In the genomic region with DNA sequence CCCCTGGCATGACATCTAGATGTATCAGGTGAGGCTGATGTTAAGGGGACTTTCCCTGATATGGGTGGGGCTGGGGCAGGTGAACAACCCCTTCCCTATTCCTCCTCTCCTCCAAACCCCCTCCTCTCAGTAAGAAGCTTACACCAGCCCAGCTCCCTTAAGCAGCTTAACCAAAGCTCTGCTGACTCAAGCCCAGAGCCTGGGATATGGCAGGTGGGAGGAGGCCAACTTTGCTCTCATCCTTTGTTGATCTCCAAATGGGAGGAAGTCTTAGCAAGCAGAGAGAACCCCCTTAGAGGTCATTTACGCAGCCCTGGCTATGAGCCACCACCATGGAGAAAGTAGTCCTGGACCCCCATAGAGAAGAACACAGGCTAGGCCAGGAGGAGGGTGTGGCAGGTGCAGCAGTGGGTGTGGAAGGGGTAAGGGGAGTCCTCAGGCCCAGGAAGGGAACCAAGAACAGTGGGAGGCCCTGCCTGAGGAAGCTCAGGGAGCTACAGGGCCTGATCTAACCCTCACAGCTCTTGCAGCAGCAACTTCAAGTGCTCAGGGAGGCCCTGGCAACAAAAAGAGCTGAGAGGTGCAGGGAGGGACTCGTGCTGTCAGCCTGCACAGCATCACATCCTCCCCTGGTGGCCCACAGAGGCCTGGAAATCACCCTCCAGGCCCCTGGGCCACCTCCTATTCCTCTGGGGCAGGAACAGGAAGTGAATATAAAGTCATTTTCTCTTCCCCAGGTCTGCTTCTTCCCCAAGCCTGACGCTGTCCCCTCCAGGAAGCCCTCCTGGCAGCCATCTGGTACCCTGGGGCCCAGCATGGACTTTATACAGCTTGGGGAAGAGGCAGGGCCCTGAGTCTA, we compare ENCODE assay signal across 1 cellular context.
TF ChIP-seq lines count a peak whose summit lies in the region.

No MANE protein-coding gene starts in this region.

TF ChIP-seq in HepG2, 621 proteins besides CTCF, POLR2A, EP300 and RAD21:
- TF ChIP-seq MYNN (CRISPR knock-in tag; IDR thresholded peaks at IDR 0.05; ENCODE audit: low read depth) (no peak), ZNF616 (CRISPR knock-in tag; IDR thresholded peaks at IDR 0.05; ENCODE audit: low read depth) (no peak), ZNF567 (CRISPR knock-in tag; IDR thresholded peaks at IDR 0.05; ENCODE audit: borderline replicate concordance) (no peak), ZNF7 (CRISPR knock-in tag; IDR thresholded peaks at IDR 0.05) (no peak), HDAC2 (CRISPR knock-in tag; IDR thresholded peaks at IDR 0.05) (no peak), ZSCAN29 (CRISPR knock-in tag; conservative IDR thresholded peaks at IDR 0.05) (no peak), SRSF9 (IDR thresholded peaks at IDR 0.05; ENCODE audit: borderline replicate concordance, insufficient read depth, low read depth, low read length, poor library complexity, severe bottlenecking) (no peak), ZNF441 (CRISPR knock-in tag; IDR thresholded peaks at IDR 0.05; ENCODE audit: borderline replicate concordance) (no peak), NPAS2 (CRISPR knock-in tag; IDR thresholded peaks at IDR 0.05; ENCODE audit: borderline replicate concordance) (no peak), SP1 (IDR thresholded peaks at IDR 0.05) (no peak), SP1 (CRISPR knock-in tag; IDR thresholded peaks at IDR 0.05) (no peak), NFIC (IDR thresholded peaks at IDR 0.05; ENCODE audit: low read length) (no peak), TARDBP (CRISPR knock-in tag; IDR thresholded peaks at IDR 0.05) (no peak), ZSCAN21 (CRISPR knock-in tag; IDR thresholded peaks at IDR 0.05; ENCODE audit: borderline replicate concordance) (no peak)
- TF ChIP-seq, protein P1, sequence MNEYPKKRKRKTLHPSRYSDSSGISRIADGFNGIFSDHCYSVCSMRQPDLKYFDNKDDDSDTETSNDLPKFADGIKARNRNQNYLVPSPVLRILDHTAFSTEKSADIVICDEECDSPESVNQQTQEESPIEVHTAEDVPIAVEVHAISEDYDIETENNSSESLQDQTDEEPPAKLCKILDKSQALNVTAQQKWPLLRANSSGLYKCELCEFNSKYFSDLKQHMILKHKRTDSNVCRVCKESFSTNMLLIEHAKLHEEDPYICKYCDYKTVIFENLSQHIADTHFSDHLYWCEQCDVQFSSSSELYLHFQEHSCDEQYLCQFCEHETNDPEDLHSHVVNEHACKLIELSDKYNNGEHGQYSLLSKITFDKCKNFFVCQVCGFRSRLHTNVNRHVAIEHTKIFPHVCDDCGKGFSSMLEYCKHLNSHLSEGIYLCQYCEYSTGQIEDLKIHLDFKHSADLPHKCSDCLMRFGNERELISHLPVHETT (CRISPR knock-in tag; conservative IDR thresholded peaks at IDR 0.05): no peak
- TF ChIP-seq, protein P2, sequence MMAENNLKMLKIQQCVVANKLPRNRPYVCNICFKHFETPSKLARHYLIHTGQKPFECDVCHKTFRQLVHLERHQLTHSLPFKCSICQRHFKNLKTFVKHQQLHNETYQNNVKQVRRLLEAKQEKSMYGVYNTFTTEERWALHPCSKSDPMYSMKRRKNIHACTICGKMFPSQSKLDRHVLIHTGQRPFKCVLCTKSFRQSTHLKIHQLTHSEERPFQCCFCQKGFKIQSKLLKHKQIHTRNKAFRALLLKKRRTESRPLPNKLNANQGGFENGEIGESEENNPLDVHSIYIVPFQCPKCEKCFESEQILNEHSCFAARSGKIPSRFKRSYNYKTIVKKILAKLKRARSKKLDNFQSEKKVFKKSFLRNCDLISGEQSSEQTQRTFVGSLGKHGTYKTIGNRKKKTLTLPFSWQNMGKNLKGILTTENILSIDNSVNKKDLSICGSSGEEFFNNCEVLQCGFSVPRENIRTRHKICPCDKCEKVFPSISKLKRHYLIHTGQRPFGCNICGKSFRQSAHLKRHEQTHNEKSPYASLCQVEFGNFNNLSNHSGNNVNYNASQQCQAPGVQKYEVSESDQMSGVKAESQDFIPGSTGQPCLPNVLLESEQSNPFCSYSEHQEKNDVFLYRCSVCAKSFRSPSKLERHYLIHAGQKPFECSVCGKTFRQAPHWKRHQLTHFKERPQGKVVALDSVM (CRISPR knock-in tag; IDR thresholded peaks at IDR 0.05): no peak
- TF ChIP-seq, protein P3, sequence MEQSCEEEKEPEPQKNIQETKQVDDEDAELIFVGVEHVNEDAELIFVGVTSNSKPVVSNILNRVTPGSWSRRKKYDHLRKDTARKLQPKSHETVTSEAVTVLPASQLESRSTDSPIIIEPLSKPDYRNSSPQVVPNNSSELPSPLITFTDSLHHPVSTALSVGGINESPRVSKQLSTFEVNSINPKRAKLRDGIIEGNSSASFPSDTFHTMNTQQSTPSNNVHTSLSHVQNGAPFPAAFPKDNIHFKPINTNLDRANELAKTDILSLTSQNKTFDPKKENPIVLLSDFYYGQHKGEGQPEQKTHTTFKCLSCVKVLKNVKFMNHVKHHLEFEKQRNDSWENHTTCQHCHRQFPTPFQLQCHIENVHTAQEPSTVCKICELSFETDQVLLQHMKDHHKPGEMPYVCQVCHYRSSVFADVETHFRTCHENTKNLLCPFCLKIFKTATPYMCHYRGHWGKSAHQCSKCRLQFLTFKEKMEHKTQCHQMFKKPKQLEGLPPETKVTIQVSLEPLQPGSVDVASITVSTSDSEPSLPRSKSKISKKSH (CRISPR knock-in tag; IDR thresholded peaks at IDR 0.05; ENCODE audit: borderline replicate concordance): no peak
- TF ChIP-seq, protein P4, sequence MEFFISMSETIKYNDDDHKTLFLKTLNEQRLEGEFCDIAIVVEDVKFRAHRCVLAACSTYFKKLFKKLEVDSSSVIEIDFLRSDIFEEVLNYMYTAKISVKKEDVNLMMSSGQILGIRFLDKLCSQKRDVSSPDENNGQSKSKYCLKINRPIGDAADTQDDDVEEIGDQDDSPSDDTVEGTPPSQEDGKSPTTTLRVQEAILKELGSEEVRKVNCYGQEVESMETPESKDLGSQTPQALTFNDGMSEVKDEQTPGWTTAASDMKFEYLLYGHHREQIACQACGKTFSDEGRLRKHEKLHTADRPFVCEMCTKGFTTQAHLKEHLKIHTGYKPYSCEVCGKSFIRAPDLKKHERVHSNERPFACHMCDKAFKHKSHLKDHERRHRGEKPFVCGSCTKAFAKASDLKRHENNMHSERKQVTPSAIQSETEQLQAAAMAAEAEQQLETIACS (CRISPR knock-in tag; IDR thresholded peaks at IDR 0.05): no peak
- TF ChIP-seq, protein P5, sequence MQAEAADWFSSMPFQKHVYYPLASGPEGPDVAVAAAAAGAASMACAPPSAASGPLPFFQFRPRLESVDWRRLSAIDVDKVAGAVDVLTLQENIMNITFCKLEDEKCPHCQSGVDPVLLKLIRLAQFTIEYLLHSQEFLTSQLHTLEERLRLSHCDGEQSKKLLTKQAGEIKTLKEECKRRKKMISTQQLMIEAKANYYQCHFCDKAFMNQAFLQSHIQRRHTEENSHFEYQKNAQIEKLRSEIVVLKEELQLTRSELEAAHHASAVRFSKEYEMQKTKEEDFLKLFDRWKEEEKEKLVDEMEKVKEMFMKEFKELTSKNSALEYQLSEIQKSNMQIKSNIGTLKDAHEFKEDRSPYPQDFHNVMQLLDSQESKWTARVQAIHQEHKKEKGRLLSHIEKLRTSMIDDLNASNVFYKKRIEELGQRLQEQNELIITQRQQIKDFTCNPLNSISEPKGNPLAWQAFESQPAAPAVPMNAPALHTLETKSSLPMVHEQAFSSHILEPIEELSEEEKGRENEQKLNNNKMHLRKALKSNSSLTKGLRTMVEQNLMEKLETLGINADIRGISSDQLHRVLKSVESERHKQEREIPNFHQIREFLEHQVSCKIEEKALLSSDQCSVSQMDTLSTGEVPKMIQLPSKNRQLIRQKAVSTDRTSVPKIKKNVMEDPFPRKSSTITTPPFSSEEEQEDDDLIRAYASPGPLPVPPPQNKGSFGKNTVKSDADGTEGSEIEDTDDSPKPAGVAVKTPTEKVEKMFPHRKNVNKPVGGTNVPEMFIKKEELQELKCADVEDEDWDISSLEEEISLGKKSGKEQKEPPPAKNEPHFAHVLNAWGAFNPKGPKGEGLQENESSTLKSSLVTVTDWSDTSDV (CRISPR knock-in tag; IDR thresholded peaks at IDR 0.05): no peak
- TF ChIP-seq, protein P6, sequence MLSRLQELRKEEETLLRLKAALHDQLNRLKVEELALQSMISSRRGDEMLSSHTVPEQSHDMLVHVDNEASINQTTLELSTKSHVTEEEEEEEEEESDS (CRISPR knock-in tag; IDR thresholded peaks at IDR 0.05; ENCODE audit: borderline replicate concordance): no peak
- TF ChIP-seq, protein P7, sequence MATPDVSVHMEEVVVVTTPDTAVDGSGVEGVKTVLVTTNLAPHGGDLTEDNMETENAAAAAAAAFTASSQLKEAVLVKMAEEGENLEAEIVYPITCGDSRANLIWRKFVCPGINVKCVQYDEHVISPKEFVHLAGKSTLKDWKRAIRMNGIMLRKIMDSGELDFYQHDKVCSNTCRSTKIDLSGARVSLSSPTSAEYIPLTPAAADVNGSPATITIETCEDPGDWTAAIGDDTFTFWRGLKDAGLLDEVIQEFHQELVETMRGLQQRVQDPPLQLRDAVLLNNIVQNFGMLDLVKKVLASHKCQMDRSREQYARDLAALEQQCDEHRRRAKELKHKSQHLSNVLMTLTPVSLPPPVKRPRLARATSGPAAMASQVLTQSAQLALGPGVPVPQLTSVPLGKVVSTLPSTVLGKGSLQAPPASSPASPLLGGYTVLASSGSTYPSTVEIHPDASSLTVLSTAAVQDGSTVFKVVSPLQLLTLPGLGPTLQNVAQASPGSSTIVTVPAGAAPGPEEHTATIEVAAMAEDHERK (CRISPR knock-in tag; IDR thresholded peaks at IDR 0.05; ENCODE audit: low read depth): no peak
